ENCODE assay signal across 1 cellular context in genomic region chr9:120832766-120833165, GRCh38.
TF ChIP-seq lines count a peak whose summit lies in the region.

No MANE protein-coding gene starts in this region.

TF ChIP-seq in H1, 55 proteins besides CTCF, POLR2A, EP300 and RAD21:
- TF ChIP-seq CEBPB (IDR thresholded peaks at IDR 0.05; ENCODE audit: low read depth, low read length) (no peak), CREB1 (IDR thresholded peaks at IDR 0.05) (no peak), BCL11A (IDR thresholded peaks at IDR 0.05; ENCODE audit: low read depth in 2 of 2, low read length in 2 of 2) (no peak), MAX (IDR thresholded peaks at IDR 0.05) (no peak), RFX5 (IDR thresholded peaks at IDR 0.05; ENCODE audit: borderline replicate concordance, low read depth, low read length) (no peak), KDM5A (IDR thresholded peaks at IDR 0.05; ENCODE audit: low read length) (no peak), CTBP2 (IDR thresholded peaks at IDR 0.05; ENCODE audit: borderline replicate concordance, insufficient read depth, insufficient read length, low read length) (no peak), GABPA (IDR thresholded peaks at IDR 0.05; ENCODE audit: borderline replicate concordance, insufficient read depth, low read length) (no peak), SRF (IDR thresholded peaks at IDR 0.05; ENCODE audit: low read depth, low read length) (no peak), CHD2 (IDR thresholded peaks at IDR 0.05; ENCODE audit: low read length) (no peak), EZH2 (IDR thresholded peaks at IDR 0.05; ENCODE audit: low read depth, low read length, severe bottlenecking) (no peak), CBX8 (IDR thresholded peaks at IDR 0.05; ENCODE audit: borderline replicate concordance, low read depth, low read length) (no peak), YY1 (IDR thresholded peaks at IDR 0.05; ENCODE audit: low read depth, low read length) (no peak), ZNF274 (IDR thresholded peaks at IDR 0.05; ENCODE audit: borderline replicate concordance, extremely low read depth, low read length) (no peak)
